In genomic region chr17:62653002-62653830, GRCh38 we compare ENCODE assay signal across 8 cellular contexts. TPM values are rescaled to one million over a fixed set of nuclear protein-coding genes. Genes with fewer than 3 reads are reported as not detected.
A peak's percentile ranks its signal among the peaks of the same experiment; 100 is the strongest.
DNase-seq lines count a peak whose midpoint lies in the region; ATAC-seq and TF ChIP-seq lines count a peak whose summit lies in the region.

No MANE protein-coding gene starts in this region.

- peak overlapping the region; percentile 92 for H3K14ac ChIP-seq in IMR-90 (replicated peaks; ENCODE audit: low read depth, low read length)

- peaks cover 43% of the 10 kb centered on the region for H3K9me1 ChIP-seq in IMR-90 (ENCODE audit: insufficient read depth, low read length)

- H3K36me3 ChIP-seq in IMR-90 (ENCODE audit: control insufficient read depth, insufficient read depth, low read length) (peaks cover 11% of the 10 kb centered on the region), Panc1 (ENCODE audit: control insufficient read depth, insufficient read depth, low read length) (no peaks in the 10 kb centered on the region), tibial nerve (no peaks in the 10 kb centered on the region)

- H3K4ac ChIP-seq in IMR-90 (ENCODE audit: low read depth, low read length), result peak overlapping the region; percentile 91

- 7% methylated on average over 13 of the region's 30 CpGs; no CpG with 5 or more reads in 1 of the 2 experiments for WGBS in IMR-90 (ENCODE audit: extremely low coverage in 2 of 2, insufficient read length in 1 of 2), 2 experiments
- WGBS in tibial nerve, 2 donors, result 1% methylated on average over 29 to 30 of the region's 30 CpGs

- no peaks in the 10 kb centered on the region for H3K27me3 ChIP-seq in IMR-90 (ENCODE audit: control insufficient read depth, insufficient read depth, low read length)
- no peaks in the 10 kb centered on the region for H3K27me3 ChIP-seq in Panc1 (ENCODE audit: control insufficient read depth, insufficient read depth, low read length)
- H3K27me3 ChIP-seq in foreskin keratinocyte, result no peaks in the 10 kb centered on the region
- no peaks in the 10 kb centered on the region for H3K27me3 ChIP-seq in tibial nerve

- H4K20me1 ChIP-seq in IMR-90 (ENCODE audit: insufficient read depth, low read length), result peaks cover 52% of the 10 kb centered on the region

- DNase-seq in Caki2 (ENCODE audit: low read depth), result peak; percentile 89
- peak; percentile 31 for DNase-seq in IMR-90
- no peak for DNase-seq in Panc1 (ENCODE audit: low read depth, low spot score)
- peak; percentile 78 for DNase-seq in activated T-helper 1 cell treated with anti-CD3 and anti-CD28 coated beads, Interleukin-12 subunit alpha, Interleukin-12 subunit beta, Interleukin-2, Interleukin-4 antibody, amounts not matched to agents 30 ng/mL and 10 ng/mL and 1 ng/mL, durations not matched to agents 14 hours and 24 hours and 36 hours (ENCODE audit: low spot score)
- no peak for DNase-seq in foreskin keratinocyte
- DNase-seq in omental fat pad (ENCODE audit: low spot score), result peak; percentile 52
- DNase-seq in tibial nerve (ENCODE audit: low spot score in 2 of 2), result no peak

- H3K79me1 ChIP-seq in IMR-90 (ENCODE audit: low read depth in 1 of 2, low read length in 2 of 2), result peaks cover 27 to 96% of the 10 kb centered on the region in 2 experiments

- no peak overlapping the region for H4K5ac ChIP-seq in IMR-90 (ENCODE audit: low read depth, low read length)

- H3K27ac Mint-ChIP-seq in activated T-helper 1 cell treated with anti-CD3 and anti-CD28 coated beads, Interleukin-12 subunit alpha, Interleukin-12 subunit beta, Interleukin-2, Interleukin-4 antibody, amounts not matched to agents 30 ng/mL and 10 ng/mL and 1 ng/mL, durations not matched to agents 14 hours and 24 hours and 36 hours, result peak overlapping the region; percentile 51

- no TSS peak for BruUV-seq in IMR-90 (replicated peaks; lab: Mats Ljungman, UMichigan)
- BruUV-seq in Panc1 (replicated peaks; lab: Mats Ljungman, UMichigan), result no TSS peak

- H3K9me3 ChIP-seq in IMR-90 (ENCODE audit: control insufficient read depth, insufficient read depth, low read length) (no peaks in the 10 kb centered on the region), Panc1 (ENCODE audit: control insufficient read depth, insufficient read depth, low read depth, low read length) (no peaks in the 10 kb centered on the region), tibial nerve (no peaks in the 10 kb centered on the region)

- ATAC-seq in GM21529 (IDR thresholded peaks at IDR 0.05; ENCODE audit: unreplicated experiment) (peak; percentile 91), IMR-90 (ENCODE audit: low read depth) (peak; percentile 44), Panc1 (peak; percentile 80), foreskin keratinocyte (peak; percentile 37), omental fat pad (ENCODE audit: low FRiP score) (peak; percentile 22)

- TF ChIP-seq POLR2A in IMR-90 (IDR thresholded peaks at IDR 0.05; ENCODE audit: low read depth, low read length) (no peak), tibial nerve (IDR thresholded peaks at IDR 0.05) (no peak)

- peak overlapping the region; percentile 14; the same call in 1 of the 2 replicates for H3K56ac ChIP-seq in IMR-90 (ENCODE audit: extremely low read depth, insufficient read depth, low read length)

- TF ChIP-seq RAD21 in IMR-90 (IDR thresholded peaks at IDR 0.05; ENCODE audit: low read length), result no peak

- in situ Hi-C loops in Caki2 (cut with HindIII; ENCODE audit: low pct_unique_long_range_greater_than_20kb, low sequenced_read_pairs) (no loop called here), IMR-90 (cut with MboI; ENCODE audit: low sequenced_read_pairs) (no loop called here), Panc1 (cut with HindIII; ENCODE audit: low pct_unique_long_range_greater_than_20kb, low sequenced_read_pairs) (no loop called here)

- H2AK5ac ChIP-seq in IMR-90 (ENCODE audit: low read depth, low read length), result peak overlapping the region; percentile 92

- H3K27me3 Mint-ChIP-seq in activated T-helper 1 cell treated with anti-CD3 and anti-CD28 coated beads, Interleukin-12 subunit alpha, Interleukin-12 subunit beta, Interleukin-2, Interleukin-4 antibody, amounts not matched to agents 30 ng/mL and 10 ng/mL and 1 ng/mL, durations not matched to agents 14 hours and 24 hours and 36 hours (ENCODE audit: insufficient read depth), result peaks cover 77% of the 10 kb centered on the region

- intact Hi-C loops in IMR-90 (cut with micrococcal nuclease) (loop anchor here (10.0 kb wide), 1 partner anchor 98 kb away; no protein-coding TSS in a partner anchor), Panc1 (cut with micrococcal nuclease; ENCODE audit: unreplicated experiment) (no loop called here)
- intact Hi-C loops in activated T-helper 1 cell treated with anti-CD3 and anti-CD28 coated beads, Interleukin-12 subunit alpha, Interleukin-12 subunit beta, Interleukin-2, Interleukin-4 antibody, amounts not matched to agents 30 ng/mL and 10 ng/mL and 1 ng/mL, durations not matched to agents 14 hours and 24 hours and 36 hours (cut with micrococcal nuclease), result loop anchor here (1.0 kb wide), 5 partner anchors 10 to 312 kb away; partner anchors contain the start of gene METTL2A

- TF ChIP-seq EP300 in tibial nerve (IDR thresholded peaks at IDR 0.05), result no peak

- H2BK15ac ChIP-seq in IMR-90 (ENCODE audit: low read depth, low read length), result peak overlapping the region; percentile 38; the same call in 1 of the 3 replicates

- H3K18ac ChIP-seq in IMR-90 (ENCODE audit: low read depth, low read length), result peak overlapping the region; percentile 57; the same call in 1 of the 2 replicates

- peak overlapping the region; percentile 76 for H2BK5ac ChIP-seq in IMR-90 (ENCODE audit: low read depth, low read length, poor library complexity, severe bottlenecking)

- H2AK9ac ChIP-seq in IMR-90 (replicated peaks; ENCODE audit: low read depth, low read length, poor library complexity), result peak overlapping the region; percentile 97

- H3K4me3 Mint-ChIP-seq in activated T-helper 1 cell treated with anti-CD3 and anti-CD28 coated beads, Interleukin-12 subunit alpha, Interleukin-12 subunit beta, Interleukin-2, Interleukin-4 antibody, amounts not matched to agents 30 ng/mL and 10 ng/mL and 1 ng/mL, durations not matched to agents 14 hours and 24 hours and 36 hours, result peak overlapping the region; percentile 61

- H2BK20ac ChIP-seq in IMR-90 (ENCODE audit: low read depth, low read length), result peak overlapping the region; percentile 78

- H3K23ac ChIP-seq in IMR-90 (ENCODE audit: low read depth, low read length), result peak overlapping the region; percentile 45

- H3K4me2 ChIP-seq in IMR-90 (ENCODE audit: low read depth, low read length), result peak overlapping the region; percentile 90

- peak overlapping the region; percentile 41 to 88; a peak in 3 of 4 replicates for H4K8ac ChIP-seq in IMR-90 (ENCODE audit: low read depth in 2 of 2, low read length in 2 of 2)

- CTCF ChIA-PET in IMR-90 (lab: Yijun Ruan, JAX), result no interaction called here
- CTCF ChIA-PET in Panc1 (lab: Charles Lee), result no interaction called here

- no peaks in the 10 kb centered on the region for H3K9me3 Mint-ChIP-seq in activated T-helper 1 cell treated with anti-CD3 and anti-CD28 coated beads, Interleukin-12 subunit alpha, Interleukin-12 subunit beta, Interleukin-2, Interleukin-4 antibody, amounts not matched to agents 30 ng/mL and 10 ng/mL and 1 ng/mL, durations not matched to agents 14 hours and 24 hours and 36 hours

- dilution Hi-C loops in IMR-90 (cut with HindIII; ENCODE audit: low sequenced_read_pairs, unreplicated experiment), result no loop called here

- peak overlapping the region; percentile 24 for H3K9ac ChIP-seq in IMR-90 (ENCODE audit: low read depth, low read length)

- H3K36me3 Mint-ChIP-seq in activated T-helper 1 cell treated with anti-CD3 and anti-CD28 coated beads, Interleukin-12 subunit alpha, Interleukin-12 subunit beta, Interleukin-2, Interleukin-4 antibody, amounts not matched to agents 30 ng/mL and 10 ng/mL and 1 ng/mL, durations not matched to agents 14 hours and 24 hours and 36 hours (ENCODE audit: low read depth), result no peaks in the 10 kb centered on the region

- peak overlapping the region; percentile 34 for H3K4me3 ChIP-seq in IMR-90 (ENCODE audit: insufficient read depth, low read depth, low read length)
- peak overlapping the region; percentile 47 to 68 for H3K4me3 ChIP-seq in Panc1 (ENCODE audit: low read depth in 2 of 2, low read length in 2 of 2)
- peak overlapping the region; percentile 2 to 54 (median 36) for H3K4me3 ChIP-seq in tibial nerve

- H2AFZ ChIP-seq in IMR-90 (replicated peaks; ENCODE audit: low read length, poor library complexity), result peak overlapping the region; percentile 63

- H3K4me1 ChIP-seq in IMR-90 (ENCODE audit: control insufficient read depth, insufficient read depth, low read length), result peaks cover 30% of the 10 kb centered on the region
- peaks cover 38% of the 10 kb centered on the region for H3K4me1 ChIP-seq in Panc1 (ENCODE audit: control insufficient read depth, insufficient read depth, low read length)
- H3K4me1 ChIP-seq in foreskin keratinocyte, result peaks cover 6% of the 10 kb centered on the region
- H3K4me1 ChIP-seq in tibial nerve, result peaks cover 0 to 51% (median 18%) of the 10 kb centered on the region in 4 donors

- POLR2A ChIA-PET in IMR-90 (lab: Charles Lee; ENCODE audit: unreplicated experiment) (interaction anchor here (0.5 kb wide), 1 partner anchor 8 kb away, joined by 7 read pairs; no protein-coding TSS in a partner anchor), Panc1 (lab: Charles Lee) (interaction anchor here (0.6 kb wide), 1 partner anchor 14 kb away, joined by 4 read pairs; no protein-coding TSS in a partner anchor)

- peaks cover 21% of the 10 kb centered on the region for H3K4me1 Mint-ChIP-seq in activated T-helper 1 cell treated with anti-CD3 and anti-CD28 coated beads, Interleukin-12 subunit alpha, Interleukin-12 subunit beta, Interleukin-2, Interleukin-4 antibody, amounts not matched to agents 30 ng/mL and 10 ng/mL and 1 ng/mL, durations not matched to agents 14 hours and 24 hours and 36 hours (ENCODE audit: low read depth)

- peak overlapping the region; percentile 60 for H3K27ac ChIP-seq in IMR-90 (ENCODE audit: insufficient read depth, low read length)
- H3K27ac ChIP-seq in Panc1 (ENCODE audit: low read length), result peak overlapping the region; percentile 85
- H3K27ac ChIP-seq in foreskin keratinocyte, result no peak overlapping the region
- peak overlapping the region in 2 of 4 donors; percentile 56 to 60 for H3K27ac ChIP-seq in tibial nerve

- peak overlapping the region; percentile 80 for H2BK120ac ChIP-seq in IMR-90 (ENCODE audit: low read depth, low read length)

- H4K91ac ChIP-seq in IMR-90 (ENCODE audit: insufficient read depth, low read depth, low read length), result peak overlapping the region; percentile 87

- TF ChIP-seq CTCF in IMR-90 (conservative IDR thresholded peaks at IDR 0.05; ENCODE audit: low read depth, low read length) (no peak), Panc1 (IDR thresholded peaks at IDR 0.05) (no peak), foreskin keratinocyte (conservative IDR thresholded peaks at IDR 0.05) (no peak), omental fat pad (IDR thresholded peaks at IDR 0.05) (no peak), tibial nerve (IDR thresholded peaks at IDR 0.05) (no peak)

RNA-seq across cellular contexts. Expression of gene MRC2, which starts 25.7 kb away (rescaled TPM):
- total RNA-seq in Caki2 (2014; rRNA removed; shearing (Covaris generic); ENCODE audit: low replicate concordance), result 215 TPM in 2 replicates
- total RNA-seq in IMR-90 (2012; rRNA removed) (37.5 and 39.3 TPM in 2 replicates), Panc1 (2021; ENCODE audit: unreplicated experiment) (120 TPM), foreskin keratinocyte (44.4 and 55.3 TPM in 2 replicates), omental fat pad (10 to 100 TPM; 21.3 to 82.4 (median 30.8) TPM), tibial nerve (100 to 1,000 TPM in 1 of 4 donors, 10 to 100 TPM in 3; 51.9 to 117 (median 78.0) TPM)
- polyA plus RNA-seq in IMR-90 (2012; rRNA removed) (137 and 152 TPM in 2 replicates), foreskin keratinocyte (32.7 and 37.9 TPM in 2 replicates)
- polyA plus RNA-seq in IMR-90 (2012; cell fraction: cytosol; rRNA removed), result 88.6 and 140 TPM in 2 replicates
- 194 and 479 TPM in 2 replicates for polyA plus RNA-seq in IMR-90 (2012; cell fraction: nucleus; rRNA removed; ENCODE audit: low replicate concordance)
- 171 TPM for polyA plus RNA-seq in Panc1 (2012; ENCODE audit: insufficient read length)
- total RNA-seq in activated T-helper 1 cell treated with anti-CD3 and anti-CD28 coated beads, Interleukin-12 subunit alpha, Interleukin-12 subunit beta, Interleukin-2, Interleukin-4 antibody, amounts not matched to agents 30 ng/mL and 10 ng/mL and 1 ng/mL, durations not matched to agents 14 hours and 24 hours and 36 hours, result 1.6 TPM in 2 replicates

Comparison
In these comparisons a context has a peak if more than half of its experiments do, and no peak if none do; other contexts are left out.
1. DNase-seq: peak in Caki2 (single experiment), IMR-90 (single experiment), activated T-helper 1 cell treated with anti-CD3 and anti-CD28 coated beads, Interleukin-12 subunit alpha, Interleukin-12 subunit beta, Interleukin-2, Interleukin-4 antibody, amounts not matched to agents 30 ng/mL and 10 ng/mL and 1 ng/mL, durations not matched to agents 14 hours and 24 hours and 36 hours (single experiment) and omental fat pad (single experiment); none in Panc1 (single experiment), foreskin keratinocyte (0 of 2) and tibial nerve (0 of 2).
2. ATAC-seq: peak in every context shown above with its lines; median percentile 91 in GM21529; 80 in Panc1; 44 in IMR-90; 37 in foreskin keratinocyte; 22 in omental fat pad.
3. Peak in every context shown above with its lines, with median percentiles within 50 percentile points of each other: H3K4me3 ChIP-seq.